10 cellular contexts compared by ENCODE assay signal in the genomic region with DNA sequence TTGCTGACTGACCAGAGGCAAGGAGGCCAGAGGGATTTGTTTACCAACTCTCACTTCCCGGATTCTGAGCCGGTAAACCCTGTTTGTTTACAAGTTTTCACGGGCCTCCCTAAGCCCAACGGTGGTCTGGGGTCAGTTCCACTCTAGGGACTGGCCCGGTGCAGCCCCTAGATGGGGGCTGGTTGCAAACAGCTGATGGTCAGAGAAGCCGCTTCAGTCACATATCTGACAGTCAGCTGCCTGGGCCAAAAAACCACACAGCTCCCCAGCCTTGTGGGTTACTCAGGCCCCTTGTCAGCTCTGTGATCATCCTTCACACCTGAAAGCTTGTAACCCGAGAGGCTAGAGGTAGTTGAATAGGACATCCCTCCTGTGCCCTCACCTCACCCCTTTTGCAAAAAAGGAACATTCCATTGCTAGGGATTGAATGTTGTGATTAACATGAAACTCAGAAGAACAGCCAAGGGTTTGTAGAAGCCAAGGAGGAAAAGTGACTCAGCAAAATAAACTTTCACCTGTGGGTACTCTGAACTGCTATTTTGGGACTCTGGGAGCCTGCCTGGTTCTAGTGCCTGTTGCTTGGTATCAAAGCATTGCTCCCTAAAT. TPM values are rescaled to one million over a fixed set of nuclear protein-coding genes. Genes with fewer than 3 reads are reported as not detected.
A peak's percentile ranks its signal among the peaks of the same experiment; 100 is the strongest.
DNase-seq lines count a peak whose midpoint lies in the region; ATAC-seq and TF ChIP-seq lines count a peak whose summit lies in the region.
"Had no signal": no experiment of that assay in that cellular context is flagged by ENCODE, and none has a peak within 500 bp of the region (broad histone marks: within the 10 kb centered on the region; RNA-seq: fewer than 3 reads in every experiment).

No MANE protein-coding gene starts in this region.

- no peak for TF ChIP-seq CTCF in HFFc6 (IDR thresholded peaks at IDR 0.05)

- H3K9me3 Mint-ChIP-seq in HFFc6, result no peaks in the 10 kb centered on the region
- no peaks in the 10 kb centered on the region for H3K9me3 Mint-ChIP-seq in activated CD4-positive, alpha-beta T cell treated with anti-CD3 and anti-CD28 coated beads for 36 hours (ENCODE audit: low read depth)
- H3K9me3 Mint-ChIP-seq: brain had no signal

- H3K36me3 Mint-ChIP-seq in HFFc6 (ENCODE audit: low read depth), result no peaks in the 10 kb centered on the region
- no peaks in the 10 kb centered on the region for H3K36me3 Mint-ChIP-seq in activated CD4-positive, alpha-beta T cell treated with anti-CD3 and anti-CD28 coated beads for 36 hours (ENCODE audit: low read depth)
- H3K36me3 Mint-ChIP-seq: brain had no signal

- H3K27ac Mint-ChIP-seq in HFFc6, result peak overlapping the region; percentile 50
- no peak overlapping the region for H3K27ac Mint-ChIP-seq in activated CD4-positive, alpha-beta T cell treated with anti-CD3 and anti-CD28 coated beads for 36 hours
- H3K27ac Mint-ChIP-seq: brain had no signal

- ATAC-seq in activated CD4-positive, alpha-beta T cell treated with anti-CD3 and anti-CD28 coated beads for 36 hours, result no peak
- no peak for ATAC-seq in HG03135 (IDR thresholded peaks at IDR 0.05; ENCODE audit: unreplicated experiment)

- peaks cover 13% of the 10 kb centered on the region for H3K4me1 Mint-ChIP-seq in HFFc6 (ENCODE audit: low read depth)
- H3K4me1 Mint-ChIP-seq in activated CD4-positive, alpha-beta T cell treated with anti-CD3 and anti-CD28 coated beads for 36 hours, result peaks cover 19% of the 10 kb centered on the region
- H3K4me1 Mint-ChIP-seq: brain had no signal

- no peaks in the 10 kb centered on the region for H3K27me3 Mint-ChIP-seq in HFFc6 (ENCODE audit: insufficient read depth)
- peaks cover 3% of the 10 kb centered on the region for H3K27me3 Mint-ChIP-seq in activated CD4-positive, alpha-beta T cell treated with anti-CD3 and anti-CD28 coated beads for 36 hours

- H3K4me3 Mint-ChIP-seq in HFFc6, result no peak overlapping the region
- H3K4me3 Mint-ChIP-seq in activated CD4-positive, alpha-beta T cell treated with anti-CD3 and anti-CD28 coated beads for 36 hours, result no peak overlapping the region
- H3K4me3 Mint-ChIP-seq: brain had no signal

- DNase-seq in A172 (ENCODE audit: low spot score) (peak; percentile 26), HFFc6 (peak; percentile 32), astrocyte of the hippocampus (ENCODE audit: low read depth, low spot score) (peak; percentile 64), iPS-NIHi7 (ENCODE audit: extremely low spot score) (peak; percentile 82), NCI-H1048 (lab: John Stamatoyannopoulos, UW) (no peak), amygdala (lab: John Stamatoyannopoulos, UW) (no peak)
- no peak for DNase-seq in activated CD4-positive, alpha-beta T cell treated with anti-CD3 and anti-CD28 coated beads for 36 hours
- DNase-seq: BE2C had no signal

- intact Hi-C loops in activated CD4-positive, alpha-beta T cell treated with anti-CD3 and anti-CD28 coated beads for 36 hours (cut with DNase I, micrococcal nuclease), result loop anchor here in 1 of 2 experiments (5.0 kb wide), 1 partner anchor 145 kb away; a partner anchor contains a TSS

- POLR2A ChIA-PET in activated CD4-positive, alpha-beta T cell treated with anti-CD3 and anti-CD28 coated beads for 36 hours (lab: Charles Lee), result interaction anchor here (0.5 kb wide), 1 partner anchor 379 kb away, joined by 6 read pairs; no protein-coding TSS in a partner anchor

- CTCF ChIA-PET in activated CD4-positive, alpha-beta T cell treated with anti-CD3 and anti-CD28 coated beads for 36 hours (lab: Charles Lee), result interaction anchor here (1.4 to 3.7 kb wide), 2 partner anchors 10 to 14 kb away, joined by 3 to 15 read pairs; no protein-coding TSS in a partner anchor

RNA-seq across cellular contexts. Expression of a gene that starts 40.4 kb away (rescaled TPM):
- 105 and 153 TPM in 2 replicates for total RNA-seq in A172 (2014; rRNA removed; shearing (Covaris generic))
- total RNA-seq in HFFc6 (2021; fragmentation: NEBNext Ultra II Directional; extraction: Animal tissue kit (Norgen Biotek cat#: 25700)), result 100 to 1,000 TPM in 4 of 6 experiments, 10 to 100 TPM in 2; 94.0 to 108 (median 103) TPM
- total RNA-seq in activated CD4-positive, alpha-beta T cell treated with anti-CD3 and anti-CD28 coated beads for 36 hours, result 10 to 100 TPM; 40.3 to 54.9 TPM

RNA-seq across cellular contexts. Expression of a gene that starts 56.3 kb away (rescaled TPM):
- total RNA-seq in A172 (2014; rRNA removed; shearing (Covaris generic)), result 19.0 and 20.3 TPM in 2 replicates
- 10 to 100 TPM; 37.3 to 45.5 (median 42.2) TPM for total RNA-seq in HFFc6 (2021; fragmentation: NEBNext Ultra II Directional; extraction: Animal tissue kit (Norgen Biotek cat#: 25700))
- 10 to 100 TPM; 32.2 to 41.3 TPM for total RNA-seq in activated CD4-positive, alpha-beta T cell treated with anti-CD3 and anti-CD28 coated beads for 36 hours

Comparison
In these comparisons a context has a peak if more than half of its experiments do, and no peak if none do; other contexts are left out.
1. DNase-seq: peak in A172 (single experiment), HFFc6 (single experiment), astrocyte of the hippocampus (single experiment) and iPS-NIHi7 (single experiment); none in activated CD4-positive, alpha-beta T cell treated with anti-CD3 and anti-CD28 coated beads for 36 hours (single experiment), NCI-H1048 (single experiment) and amygdala (0 of 56).